In the genomic region with DNA sequence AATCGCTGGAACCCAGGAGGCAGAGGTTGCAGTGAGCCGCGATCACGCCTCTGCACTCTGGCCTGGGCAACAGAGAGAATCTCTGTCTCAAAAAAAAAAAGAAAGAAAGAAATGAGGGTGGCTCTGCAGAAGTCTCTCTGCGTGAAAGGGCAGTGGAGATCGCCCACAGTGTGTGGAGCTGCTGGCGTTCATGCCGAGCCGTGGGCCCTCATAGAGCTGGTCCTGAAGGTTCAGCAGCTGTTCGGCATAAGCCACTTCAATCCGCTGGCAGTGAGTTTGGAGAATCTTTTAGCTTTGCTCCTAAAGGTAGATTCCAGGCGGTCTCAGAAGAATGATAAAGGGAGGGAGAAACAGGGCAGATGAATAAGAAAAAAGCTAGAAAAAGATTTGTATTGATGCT, we compare ENCODE assay signal across 15 cellular contexts.
"Had no signal": no experiment of that assay in that cellular context is flagged by ENCODE, and none has a peak within 500 bp of the region (broad histone marks: within the 10 kb centered on the region; RNA-seq: fewer than 3 reads in every experiment).

No MANE protein-coding gene starts in this region.

- H3K4me3 Mint-ChIP-seq: activated CD4-positive, alpha-beta T cell treated with anti-CD3 and anti-CD28 coated beads, Interleukin-2, amount 10 ng/mL, durations not matched to agents 7 days and 5 days; activated CD8-positive, alpha-beta T cell treated with anti-CD3 and anti-CD28 coated beads, Interleukin-2, amount 10 ng/mL, durations not matched to agents 7 days and 5 days; activated naive CD4-positive, alpha-beta T cell treated with anti-CD3 and anti-CD28 coated beads, Interleukin-2, amount 10 ng/mL, durations not matched to agents 7 days and 5 days; activated T-cell treated with anti-CD3 and anti-CD28 coated beads, Interleukin-2, amount 50 U/mL, for 4 hours; dendritic cell treated with granulocyte-macrophage colony-stimulating factor and Interleukin-4, amounts not matched to agents 40 ng/mL and 50 ng/mL, for 4 days; naive thymus-derived CD8-positive, alpha-beta T cell had no signal

- ATAC-seq: activated CD8-positive, alpha-beta T cell treated with anti-CD3 and anti-CD28 coated beads, Interleukin-2, amount 10 ng/mL, durations not matched to agents 7 days and 5 days; activated T-cell treated with anti-CD3 and anti-CD28 coated beads, Interleukin-2, amount 50 U/mL, for 4 hours; naive thymus-derived CD8-positive, alpha-beta T cell had no signal

- H3K9me3 ChIP-seq: esophagus squamous epithelium, spleen had no signal

- H3K27ac ChIP-seq: brain microvascular endothelial cell, hepatocyte, parathyroid adenoma, spleen had no signal

- H3K27me3 Mint-ChIP-seq: dendritic cell treated with granulocyte-macrophage colony-stimulating factor and Interleukin-4, amounts not matched to agents 40 ng/mL and 50 ng/mL, for 4 days had no signal

- H3K27ac Mint-ChIP-seq: activated CD4-positive, alpha-beta T cell treated with anti-CD3 and anti-CD28 coated beads, Interleukin-2, amount 10 ng/mL, durations not matched to agents 7 days and 5 days; activated CD8-positive, alpha-beta T cell treated with anti-CD3 and anti-CD28 coated beads, Interleukin-2, amount 10 ng/mL, durations not matched to agents 7 days and 5 days; activated naive CD4-positive, alpha-beta T cell treated with anti-CD3 and anti-CD28 coated beads, Interleukin-2, amount 10 ng/mL, durations not matched to agents 7 days and 5 days; dendritic cell treated with granulocyte-macrophage colony-stimulating factor and Interleukin-4, amounts not matched to agents 40 ng/mL and 50 ng/mL, for 4 days; naive thymus-derived CD8-positive, alpha-beta T cell had no signal

- H3K9me3 Mint-ChIP-seq: activated CD4-positive, alpha-beta T cell treated with anti-CD3 and anti-CD28 coated beads, Interleukin-2, amount 10 ng/mL, durations not matched to agents 7 days and 5 days; activated naive CD4-positive, alpha-beta T cell treated with anti-CD3 and anti-CD28 coated beads, Interleukin-2, amount 10 ng/mL, durations not matched to agents 7 days and 5 days; activated T-cell treated with anti-CD3 and anti-CD28 coated beads, Interleukin-2, amount 50 U/mL, for 4 hours; dendritic cell treated with granulocyte-macrophage colony-stimulating factor and Interleukin-4, amounts not matched to agents 40 ng/mL and 50 ng/mL, for 4 days; naive thymus-derived CD8-positive, alpha-beta T cell had no signal

- DNase-seq: activated CD4-positive, alpha-beta T cell treated with anti-CD3 and anti-CD28 coated beads, Interleukin-2, amount 10 ng/mL, durations not matched to agents 7 days and 5 days; activated CD8-positive, alpha-beta T cell treated with anti-CD3 and anti-CD28 coated beads, Interleukin-2, amount 10 ng/mL, durations not matched to agents 7 days and 5 days; activated naive CD4-positive, alpha-beta T cell treated with anti-CD3 and anti-CD28 coated beads, Interleukin-2, amount 10 ng/mL, durations not matched to agents 7 days and 5 days; activated T-cell treated with anti-CD3 and anti-CD28 coated beads, Interleukin-2, amount 50 U/mL, for 4 hours; brain microvascular endothelial cell; effector memory CD4-positive, alpha-beta T cell; esophagus squamous epithelium; naive thymus-derived CD8-positive, alpha-beta T cell; spleen; stimulated activated naive CD4-positive, alpha-beta T cell; T-helper 1 cell; T1000 had no signal

- H3K4me1 ChIP-seq: parathyroid adenoma had no signal

- H3K4me1 Mint-ChIP-seq: activated CD4-positive, alpha-beta T cell treated with anti-CD3 and anti-CD28 coated beads, Interleukin-2, amount 10 ng/mL, durations not matched to agents 7 days and 5 days; activated naive CD4-positive, alpha-beta T cell treated with anti-CD3 and anti-CD28 coated beads, Interleukin-2, amount 10 ng/mL, durations not matched to agents 7 days and 5 days had no signal

- H3K4me3 ChIP-seq: esophagus squamous epithelium, hepatocyte, spleen had no signal

- H3K36me3 Mint-ChIP-seq: activated naive CD4-positive, alpha-beta T cell treated with anti-CD3 and anti-CD28 coated beads, Interleukin-2, amount 10 ng/mL, durations not matched to agents 7 days and 5 days; naive thymus-derived CD8-positive, alpha-beta T cell had no signal

- H3K36me3 ChIP-seq: brain microvascular endothelial cell, esophagus squamous epithelium had no signal

- H3K27me3 ChIP-seq: brain microvascular endothelial cell, esophagus squamous epithelium, hepatocyte, spleen had no signal
